Comparison of ENCODE assay signal across 30 cellular contexts in genomic region chr1:203176744-203177460, GRCh38. TPM values are rescaled to one million over a fixed set of nuclear protein-coding genes. Genes with fewer than 3 reads are reported as not detected.
DNase-seq lines count a peak whose midpoint lies in the region; ATAC-seq and TF ChIP-seq lines count a peak whose summit lies in the region.
"Had no signal": no experiment of that assay in that cellular context is flagged by ENCODE, and none has a peak within 500 bp of the region (broad histone marks: within the 10 kb centered on the region; RNA-seq: fewer than 3 reads in every experiment).

No MANE protein-coding gene starts in this region.

- H3K9me2 ChIP-seq in OCI-LY7 (ENCODE audit: insufficient read depth, low read length) = no peaks in the 10 kb centered on the region

- H3K36me3 Mint-ChIP-seq in nephron (ENCODE audit: low read depth) = no peaks in the 10 kb centered on the region
- H3K36me3 Mint-ChIP-seq: CD14-positive monocyte; stimulated activated effector memory CD8-positive, alpha-beta T cell treated with anti-CD3 and anti-CD28 coated beads, Interleukin-12 subunit alpha, Interleukin-12 subunit beta, amount 100 ng/mL, for 72 hours had no signal

- no peak for ATAC-seq in HG03039 (IDR thresholded peaks at IDR 0.05; ENCODE audit: unreplicated experiment)
- ATAC-seq: gastroesophageal sphincter; stimulated activated effector memory CD8-positive, alpha-beta T cell treated with anti-CD3 and anti-CD28 coated beads, Interleukin-12 subunit alpha, Interleukin-12 subunit beta, amount 100 ng/mL, for 72 hours; T-helper 17 cell had no signal

- 0 out of 2 replicates have a peak, but pooled peaks have one; percentile 2 for TF ChIP-seq CTCF in WERI-Rb-1 (IDR thresholded peaks at IDR 0.05; ENCODE audit: low read depth, low read length)
- no peak for TF ChIP-seq CTCF in nephron (IDR thresholded peaks at IDR 0.05; ENCODE audit: unreplicated experiment in 3 of 3)
- no peak for TF ChIP-seq CTCF in OCI-LY7 (conservative IDR thresholded peaks at IDR 0.05; ENCODE audit: low read length)

- H3K9me3 Mint-ChIP-seq in nephron = no peaks in the 10 kb centered on the region
- H3K9me3 Mint-ChIP-seq: activated naive CD4-positive, alpha-beta T cell treated with anti-CD3 and anti-CD28 coated beads for 36 hours; CD14-positive monocyte; central memory CD8-positive, alpha-beta T cell; stimulated activated effector memory CD8-positive, alpha-beta T cell treated with anti-CD3 and anti-CD28 coated beads, Interleukin-12 subunit alpha, Interleukin-12 subunit beta, amount 100 ng/mL, for 72 hours had no signal

- H3K9me3 ChIP-seq in WERI-Rb-1 (ENCODE audit: severe bottlenecking) (no peaks in the 10 kb centered on the region), OCI-LY7 (ENCODE audit: low read length) (no peaks in the 10 kb centered on the region)
- H3K9me3 ChIP-seq: gastroesophageal sphincter, HAP-1, ovary, right lobe of liver, uterus had no signal

- no peak overlapping the region; the same call in 1 of the 2 replicates for H3K4me3 ChIP-seq in WERI-Rb-1 (ENCODE audit: low read depth, low read length)
- H3K4me3 ChIP-seq in OCI-LY7 (ENCODE audit: low read depth, low read length, poor library complexity, severe bottlenecking) = no peak overlapping the region
- H3K4me3 ChIP-seq: gastroesophageal sphincter, HAP-1, lung, ovary, right lobe of liver, uterus had no signal

- BruUV-seq in OCI-LY7 (replicated peaks; lab: Mats Ljungman, UMichigan) = no TSS peak

- H3K27me3 ChIP-seq in WERI-Rb-1 (ENCODE audit: insufficient read depth, low read depth, severe bottlenecking) = no peaks in the 10 kb centered on the region
- H3K27me3 ChIP-seq: gastroesophageal sphincter, ovary, right lobe of liver, uterus had no signal

- H3K4me1 ChIP-seq in OCI-LY7 (ENCODE audit: insufficient read depth, low read length, poor library complexity, severe bottlenecking) = no peaks in the 10 kb centered on the region
- H3K4me1 ChIP-seq: gastroesophageal sphincter, HAP-1, right lobe of liver, uterus had no signal

- peak; percentile 30 for DNase-seq in activated effector memory CD4-positive, alpha-beta T cell treated with anti-CD3 and anti-CD28 coated beads, Interleukin-2, amount 50 U/mL, for 16 hours
- no peak for DNase-seq in activated effector memory CD4-positive, alpha-beta T cell treated with Interleukin-2 at 50 U/mL for 16 hours
- DNase-seq in WERI-Rb-1 (no peak), OCI-LY7 (ENCODE audit: low spot score) (no peak)
- no peak for DNase-seq in activated T-cell treated with anti-CD3 and anti-CD28 coated beads, Interleukin-2, amount 50 U/mL, for 1 hour
- DNase-seq in activated T-cell treated with anti-CD3 and anti-CD28 coated beads, Interleukin-2, amount 50 U/mL, for 48 hours = no peak
- DNase-seq: activated CD4-positive, alpha-beta T cell treated with anti-CD3 and anti-CD28 coated beads, Interleukin-2, amount 50 U/mL, for 4 hours; activated naive CD4-positive, alpha-beta T cell treated with anti-CD3 and anti-CD28 coated beads for 36 hours; DMS153; erythroblast; NCI-H1417; NCI-H2171; NCI-H69; OCI-M1; ovary; right lobe of liver; SIG-M5; T-helper 17 cell; uterus had no signal

- H2AFZ ChIP-seq in OCI-LY7 (ENCODE audit: low read length) = no peak overlapping the region

- CTCF ChIA-PET in OCI-LY7 (lab: Charles Lee; ENCODE audit: unreplicated experiment) = no interaction called here

- H3K27ac Mint-ChIP-seq in nephron = peak overlapping the region; percentile 11 to 60 (median 52)
- H3K27ac Mint-ChIP-seq: activated naive CD4-positive, alpha-beta T cell treated with anti-CD3 and anti-CD28 coated beads for 36 hours; stimulated activated effector memory CD8-positive, alpha-beta T cell treated with anti-CD3 and anti-CD28 coated beads, Interleukin-12 subunit alpha, Interleukin-12 subunit beta, amount 100 ng/mL, for 72 hours; T-helper 17 cell had no signal

- H3K4me2 ChIP-seq in OCI-LY7 (ENCODE audit: low read length) = no peak overlapping the region

- POLR2A ChIA-PET in OCI-LY7 (lab: Charles Lee) = no interaction called here

- H3K36me3 ChIP-seq in WERI-Rb-1 (peaks cover 7% of the 10 kb centered on the region), OCI-LY7 (ENCODE audit: insufficient read depth, low read length) (no peaks in the 10 kb centered on the region)
- H3K36me3 ChIP-seq: gastroesophageal sphincter, HAP-1, ovary, right lobe of liver, uterus had no signal

- intact Hi-C loops in OCI-LY7 (cut with micrococcal nuclease; ENCODE audit: unreplicated experiment) = no loop called here

- no peaks in the 10 kb centered on the region for H3K79me2 ChIP-seq in OCI-LY7 (ENCODE audit: insufficient read depth, low read depth, low read length)

- peaks cover 54% of the 10 kb centered on the region for H3K4me1 Mint-ChIP-seq in nephron
- H3K4me1 Mint-ChIP-seq: central memory CD8-positive, alpha-beta T cell; stimulated activated effector memory CD8-positive, alpha-beta T cell treated with anti-CD3 and anti-CD28 coated beads, Interleukin-12 subunit alpha, Interleukin-12 subunit beta, amount 100 ng/mL, for 72 hours had no signal

- peak overlapping the region in 2 of 3 experiments; percentile 40 to 94 for H3K4me3 Mint-ChIP-seq in nephron
- H3K4me3 Mint-ChIP-seq: activated naive CD4-positive, alpha-beta T cell treated with anti-CD3 and anti-CD28 coated beads for 36 hours; central memory CD8-positive, alpha-beta T cell; stimulated activated effector memory CD8-positive, alpha-beta T cell treated with anti-CD3 and anti-CD28 coated beads, Interleukin-12 subunit alpha, Interleukin-12 subunit beta, amount 100 ng/mL, for 72 hours; T-helper 17 cell had no signal

- H3K27me3 Mint-ChIP-seq in nephron (ENCODE audit: low read depth) = peaks cover 16% of the 10 kb centered on the region

- H3K27ac ChIP-seq in WERI-Rb-1 (peak overlapping the region; percentile 94), OCI-LY7 (ENCODE audit: low read depth, low read length, poor library complexity, severe bottlenecking) (no peak overlapping the region)
- H3K27ac ChIP-seq: gastroesophageal sphincter, ovary, right lobe of liver, uterus, VCaP had no signal

- no peaks in the 10 kb centered on the region for H4K20me1 ChIP-seq in OCI-LY7 (ENCODE audit: insufficient read depth, low read length)

RNA-seq across cellular contexts. Expression of gene MYBPH, which starts 1.3 kb away (rescaled TPM):
- total RNA-seq in OCI-LY7 (2014; rRNA removed; shearing (Covaris generic)) = not detected in 2 replicates
- total RNA-seq in OCI-LY7 (2022) = not detected in 2 replicates
- total RNA-seq: activated naive CD4-positive, alpha-beta T cell treated with anti-CD3 and anti-CD28 coated beads for 36 hours; gastroesophageal sphincter; kidney epithelial cell; lung; T-helper 17 cell; temporal lobe had no signal

RNA-seq across cellular contexts. Expression of gene CHI3L1, which starts 9.6 kb away (rescaled TPM):
- total RNA-seq in OCI-LY7 (2014; rRNA removed; shearing (Covaris generic)) = not detected in 2 replicates
- total RNA-seq in OCI-LY7 (2022) = not detected in 2 replicates
- total RNA-seq: T-helper 17 cell had no signal

RNA-seq across cellular contexts. Expression of gene ADORA1, which starts 49.4 kb away (rescaled TPM):
- total RNA-seq in OCI-LY7 (2014; rRNA removed; shearing (Covaris generic)) = not detected in 2 replicates
- total RNA-seq in OCI-LY7 (2022) = not detected in 2 replicates
- total RNA-seq: activated naive CD4-positive, alpha-beta T cell treated with anti-CD3 and anti-CD28 coated beads for 36 hours had no signal

RNA-seq across cellular contexts. Expression of gene CHIT1, which starts 52.6 kb away (rescaled TPM):
- 1.9 TPM in 2 replicates for total RNA-seq in OCI-LY7 (2014; rRNA removed; shearing (Covaris generic))
- 3.6 and 4.6 TPM in 2 replicates for total RNA-seq in OCI-LY7 (2022)
- total RNA-seq: kidney epithelial cell had no signal
